Comparison of ENCODE assay signal across 8 cellular contexts in the genomic region with DNA sequence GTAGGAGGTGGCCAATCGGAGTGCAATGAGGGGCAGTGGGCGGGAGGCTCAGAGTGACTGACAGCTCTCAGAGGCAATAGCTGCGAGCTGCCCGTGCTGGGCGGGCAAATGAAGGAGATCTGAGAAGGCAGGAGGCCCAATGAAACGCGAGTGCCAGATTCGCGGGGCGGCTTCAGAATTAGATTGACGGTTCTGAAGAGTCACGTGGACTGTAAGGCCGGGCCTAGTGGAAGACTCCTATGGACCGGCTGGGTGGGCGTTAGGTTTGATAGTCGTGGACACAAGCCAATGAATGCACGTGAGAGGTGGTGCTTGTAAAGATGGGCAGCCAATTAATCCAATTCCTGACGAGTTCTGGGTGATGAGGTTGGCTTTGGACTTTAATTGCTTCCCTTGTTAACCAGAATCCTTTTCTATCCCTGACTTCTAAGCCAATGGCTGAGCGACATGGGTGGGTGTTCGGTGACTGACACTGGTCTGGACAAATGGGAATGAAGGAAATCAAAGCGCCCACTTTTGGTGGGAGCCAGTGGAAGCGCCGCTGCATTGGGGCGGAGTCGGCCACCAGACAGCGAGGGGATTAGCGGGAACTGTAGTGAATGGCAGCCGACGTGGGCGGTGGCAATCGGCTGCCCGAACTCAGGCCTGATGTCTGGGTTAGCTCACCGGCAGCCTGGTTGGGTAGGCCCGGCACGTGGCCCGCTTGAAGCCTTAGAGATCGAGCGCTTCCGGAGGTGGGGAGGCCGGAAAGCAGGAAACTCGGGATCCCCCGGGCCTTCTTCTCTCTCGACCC. TPM values are rescaled to one million over a fixed set of nuclear protein-coding genes. Genes with fewer than 3 reads are reported as not detected.
DNase-seq lines count a peak whose midpoint lies in the region; ATAC-seq and TF ChIP-seq lines count a peak whose summit lies in the region.

No MANE protein-coding gene starts in this region.

- DNase-seq in GM13976 (ENCODE audit: low spot score) (peak; percentile 99), NCI-H1436 (lab: John Stamatoyannopoulos, UW) (peak; percentile 99), SW 1271 (lab: John Stamatoyannopoulos, UW) (peak; percentile 100), adipocyte (ENCODE audit: low read depth) (peak; percentile 100), cardiac muscle cell (ENCODE audit: low read depth in 1 of 2, low spot score in 1 of 2) (peak; percentile 100), pons (ENCODE audit: low spot score) (peak; percentile 100), transverse colon (peak; percentile 100)

- TF ChIP-seq EP300 in transverse colon (IDR thresholded peaks at IDR 0.05; ENCODE audit: low read depth): no peak

- TF ChIP-seq CTCF in GM13976 (IDR thresholded peaks at IDR 0.05; ENCODE audit: borderline replicate concordance, control extremely low read depth, extremely low read depth, insufficient read depth, missing control alignments) (no peak), cardiac muscle cell (IDR thresholded peaks at IDR 0.05; ENCODE audit: low read depth, low read length) (no peak), transverse colon (IDR thresholded peaks at IDR 0.05) (no peak)

- 0 to 16% methylated on average over 11 to 28 of the region's 43 CpGs for WGBS in transverse colon (ENCODE audit: low coverage in 1 of 2), 2 donors

- H3K27ac ChIP-seq in cardiac muscle cell (peak overlapping the region; percentile 88), transverse colon (peak overlapping the region; percentile 77 to 91 (median 86))

- H3K4me1 ChIP-seq in adipocyte (ENCODE audit: control insufficient read depth, insufficient read depth, low read length) (peaks cover 19% of the 10 kb centered on the region), cardiac muscle cell (ENCODE audit: low read depth) (peaks cover 11% of the 10 kb centered on the region), transverse colon (peaks cover 8 to 29% (median 20%) of the 10 kb centered on the region in 4 donors)

- H3K4me3 ChIP-seq in adipocyte (ENCODE audit: low read length): peak overlapping the region; percentile 27
- H3K4me3 ChIP-seq in cardiac muscle cell: no peak overlapping the region
- H3K4me3 ChIP-seq in transverse colon: peak overlapping the region in 3 of 4 donors; percentile 3 to 41 (median 7)

- in situ Hi-C loops in GM13976 (cut with MboI; ENCODE audit: low sequenced_read_pairs, unreplicated experiment) (no loop called here), transverse colon (cut with MboI; ENCODE audit: low pct_ligation_motif_present in 1 of 4, low pct_unique_long_range_greater_than_20kb in 1 of 4, low sequenced_read_pairs in 3 of 4) (no loop called here)

- intact Hi-C loops in transverse colon (cut with DNase I; ENCODE audit: low total_unique reads): loop anchor here (10.0 kb wide), 1 partner anchor 1200 kb away; a partner anchor contains a TSS

- H3K9me3 ChIP-seq in adipocyte (ENCODE audit: control insufficient read depth, low read length): no peaks in the 10 kb centered on the region
- no peaks in the 10 kb centered on the region for H3K9me3 ChIP-seq in cardiac muscle cell (ENCODE audit: low read depth)
- no peaks in the 10 kb centered on the region for H3K9me3 ChIP-seq in transverse colon

- H3K9ac ChIP-seq in adipocyte (ENCODE audit: low read length): no peak overlapping the region

- H3K27me3 ChIP-seq in adipocyte (replicated peaks; ENCODE audit: control insufficient read depth, insufficient read depth, low read length) (peaks cover 3% of the 10 kb centered on the region), cardiac muscle cell (peaks cover 7% of the 10 kb centered on the region), transverse colon (no peaks in the 10 kb centered on the region)

- no peak for TF ChIP-seq POLR2A in transverse colon (IDR thresholded peaks at IDR 0.05)

- peaks cover 16% of the 10 kb centered on the region for H3K36me3 ChIP-seq in adipocyte (ENCODE audit: control insufficient read depth, insufficient read depth, low read length, severe bottlenecking)
- peaks cover 12% of the 10 kb centered on the region for H3K36me3 ChIP-seq in cardiac muscle cell
- peaks cover 0 to 9% (median 3%) of the 10 kb centered on the region in 4 donors for H3K36me3 ChIP-seq in transverse colon

- ATAC-seq in HG02840 (IDR thresholded peaks at IDR 0.05; ENCODE audit: low FRiP score, unreplicated experiment): peak; percentile 86

RNA-seq across cellular contexts. Expression of a gene that starts 0.5 kb away (rescaled TPM):
- 237 and 320 TPM in 2 replicates for total RNA-seq in cardiac muscle cell
- 262 and 350 TPM in 2 replicates for polyA plus RNA-seq in cardiac muscle cell
- 100 to 1,000 TPM; 100 to 206 (median 112) TPM for total RNA-seq in transverse colon

RNA-seq across cellular contexts. Expression of a gene that starts 8.4 kb away (rescaled TPM):
- total RNA-seq in cardiac muscle cell (1.0 and 1.9 TPM in 2 replicates), transverse colon (under 1 TPM in 1 of 4 donors, not detected in 3; 0.32 TPM)
- 0.96 and 1.7 TPM in 2 replicates for polyA plus RNA-seq in cardiac muscle cell

RNA-seq across cellular contexts. Expression of a gene that starts 32.2 kb away (rescaled TPM):
- total RNA-seq in cardiac muscle cell: 81.3 and 96.7 TPM in 2 replicates
- 37.7 and 43.0 TPM in 2 replicates for polyA plus RNA-seq in cardiac muscle cell
- total RNA-seq in transverse colon: 100 to 1,000 TPM in 1 of 4 donors, 10 to 100 TPM in 3; 42.2 to 166 (median 56.1) TPM

RNA-seq across cellular contexts. Expression of a gene that starts 34.5 kb away (rescaled TPM):
- total RNA-seq in cardiac muscle cell (157 and 207 TPM in 2 replicates), transverse colon (100 to 1,000 TPM in 3 of 4 donors, 10 to 100 TPM in 1; 77.2 to 216 (median 171) TPM)
- 125 and 143 TPM in 2 replicates for polyA plus RNA-seq in cardiac muscle cell

RNA-seq across cellular contexts. Expression of a gene that starts 38.9 kb away (rescaled TPM):
- total RNA-seq in cardiac muscle cell: 0.99 and 2.9 TPM in 2 replicates
- 1.1 and 2.6 TPM in 2 replicates for polyA plus RNA-seq in cardiac muscle cell
- 100 to 1,000 TPM in 3 of 4 donors, 10 to 100 TPM in 1; 57.9 to 391 (median 229) TPM for total RNA-seq in transverse colon
